ENCODE assay signal across 14 cellular contexts in the genomic region with DNA sequence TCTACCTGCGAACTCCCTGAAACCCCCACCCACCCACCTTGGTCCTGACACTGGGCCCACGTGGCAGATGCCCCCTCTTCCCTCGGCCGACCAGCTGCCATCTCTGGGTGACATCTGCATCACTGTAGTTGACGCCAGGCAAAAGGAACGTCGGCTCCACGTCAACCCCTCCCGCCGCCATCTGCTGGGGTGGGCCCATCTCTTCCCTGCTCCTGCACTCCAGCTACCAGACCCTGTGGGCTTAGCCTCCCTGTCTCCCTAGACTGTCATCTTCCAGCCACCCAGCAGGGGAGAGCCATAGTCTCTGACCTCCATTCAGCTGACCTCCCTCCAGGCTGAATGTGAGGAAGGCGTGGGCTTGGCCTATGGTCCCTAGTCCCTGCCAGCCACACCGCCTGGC. TPM values are rescaled to one million over a fixed set of nuclear protein-coding genes. Genes with fewer than 3 reads are reported as not detected.
A peak's percentile ranks its signal among the peaks of the same experiment; 100 is the strongest.
DNase-seq lines count a peak whose midpoint lies in the region; ATAC-seq and TF ChIP-seq lines count a peak whose summit lies in the region.
"Had no signal": no experiment of that assay in that cellular context is flagged by ENCODE, and none has a peak within 500 bp of the region (broad histone marks: within the 10 kb centered on the region; RNA-seq: fewer than 3 reads in every experiment).

No MANE protein-coding gene starts in this region.

- no peaks in the 10 kb centered on the region for H3K9me3 ChIP-seq in PC-9 (ENCODE audit: insufficient read depth, low read depth)

- no peak overlapping the region for H3K4me2 ChIP-seq in PC-9

- no peaks in the 10 kb centered on the region for H3K9me3 Mint-ChIP-seq in activated naive CD8-positive, alpha-beta T cell treated with anti-CD3 and anti-CD28 coated beads, Interleukin-2, amount 10 ng/mL, durations not matched to agents 7 days and 5 days
- H3K9me3 Mint-ChIP-seq in activated naive CD8-positive, alpha-beta T cell treated with anti-CD3 and anti-CD28 coated beads, Interleukin-2, amount 50 U/mL, for 24 hours, result no peaks in the 10 kb centered on the region
- H3K9me3 Mint-ChIP-seq: HFFc6 had no signal

- H3K4me3 Mint-ChIP-seq in activated naive CD8-positive, alpha-beta T cell treated with anti-CD3 and anti-CD28 coated beads, Interleukin-2, amount 10 ng/mL, durations not matched to agents 7 days and 5 days, result no peak overlapping the region
- H3K4me3 Mint-ChIP-seq in activated naive CD8-positive, alpha-beta T cell treated with anti-CD3 and anti-CD28 coated beads, Interleukin-2, amount 50 U/mL, for 24 hours, result no peak overlapping the region
- H3K4me3 Mint-ChIP-seq: HFFc6 had no signal

- H3K27ac ChIP-seq in layer of hippocampus (ENCODE audit: low read depth, low read length), result peak overlapping the region; percentile 4
- no peak overlapping the region for H3K27ac ChIP-seq in PC-9

- no peak overlapping the region for H2AFZ ChIP-seq in PC-9

- H3K9me2 ChIP-seq in PC-9 (ENCODE audit: insufficient read depth), result no peaks in the 10 kb centered on the region

- H3K36me3 Mint-ChIP-seq in activated naive CD8-positive, alpha-beta T cell treated with anti-CD3 and anti-CD28 coated beads, Interleukin-2, amount 10 ng/mL, durations not matched to agents 7 days and 5 days, result no peaks in the 10 kb centered on the region
- peaks cover 7% of the 10 kb centered on the region for H3K36me3 Mint-ChIP-seq in activated naive CD8-positive, alpha-beta T cell treated with anti-CD3 and anti-CD28 coated beads, Interleukin-2, amount 50 U/mL, for 24 hours (ENCODE audit: low read depth)

- POLR2A ChIA-PET in activated naive CD8-positive, alpha-beta T cell treated with anti-CD3 and anti-CD28 coated beads, Interleukin-2, amount 10 ng/mL, durations not matched to agents 7 days and 5 days (lab: Charles Lee), result no interaction called here
- POLR2A ChIA-PET in PC-9 (lab: Charles Lee; ENCODE audit: unreplicated experiment), result no interaction called here

- no peak for ATAC-seq in activated naive CD8-positive, alpha-beta T cell treated with anti-CD3 and anti-CD28 coated beads, Interleukin-2, amount 10 ng/mL, durations not matched to agents 7 days and 5 days (ENCODE audit: low read depth)
- ATAC-seq in activated naive CD8-positive, alpha-beta T cell treated with anti-CD3 and anti-CD28 coated beads, Interleukin-2, amount 50 U/mL, for 24 hours, result no peak
- ATAC-seq: K562 had no signal

- no peak overlapping the region for H3K4me3 ChIP-seq in PC-9
- H3K4me3 ChIP-seq: K562 had no signal

- H3K4me1 ChIP-seq in PC-9 (replicated peaks; ENCODE audit: insufficient read depth), result no peaks in the 10 kb centered on the region

- CTCF ChIA-PET in PC-9 (lab: Charles Lee), result no interaction called here

- H3F3A ChIP-seq in PC-9 (ENCODE audit: insufficient read depth, low read depth), result no peaks in the 10 kb centered on the region

- BruUV-seq in PC-9 (replicated peaks; lab: Mats Ljungman, UMichigan), result no TSS peak

- intact Hi-C loops in PC-9 (cut with micrococcal nuclease; ENCODE audit: unreplicated experiment), result no loop called here

- no peaks in the 10 kb centered on the region for H4K20me1 ChIP-seq in PC-9 (ENCODE audit: insufficient read depth)

- H3K27me3 Mint-ChIP-seq in activated naive CD8-positive, alpha-beta T cell treated with anti-CD3 and anti-CD28 coated beads, Interleukin-2, amount 10 ng/mL, durations not matched to agents 7 days and 5 days, result no peaks in the 10 kb centered on the region
- H3K27me3 Mint-ChIP-seq in activated naive CD8-positive, alpha-beta T cell treated with anti-CD3 and anti-CD28 coated beads, Interleukin-2, amount 50 U/mL, for 24 hours, result no peaks in the 10 kb centered on the region

- no peaks in the 10 kb centered on the region for H3K79me2 ChIP-seq in PC-9 (ENCODE audit: low read depth)

- no peaks in the 10 kb centered on the region for H3K27me3 ChIP-seq in layer of hippocampus (ENCODE audit: control insufficient read depth, insufficient read depth, low read length)
- H3K27me3 ChIP-seq in PC-9 (ENCODE audit: insufficient read depth, low read depth), result no peaks in the 10 kb centered on the region

- no peak for TF ChIP-seq CTCF in PC-9 (conservative IDR thresholded peaks at IDR 0.05)

- peak overlapping the region; percentile 38 for H3K27ac Mint-ChIP-seq in activated naive CD8-positive, alpha-beta T cell treated with anti-CD3 and anti-CD28 coated beads, Interleukin-2, amount 10 ng/mL, durations not matched to agents 7 days and 5 days
- H3K27ac Mint-ChIP-seq in activated naive CD8-positive, alpha-beta T cell treated with anti-CD3 and anti-CD28 coated beads, Interleukin-2, amount 50 U/mL, for 24 hours, result no peak overlapping the region
- H3K27ac Mint-ChIP-seq: HFFc6 had no signal

- H3K4me1 Mint-ChIP-seq in activated naive CD8-positive, alpha-beta T cell treated with anti-CD3 and anti-CD28 coated beads, Interleukin-2, amount 10 ng/mL, durations not matched to agents 7 days and 5 days, result no peaks in the 10 kb centered on the region
- no peaks in the 10 kb centered on the region for H3K4me1 Mint-ChIP-seq in activated naive CD8-positive, alpha-beta T cell treated with anti-CD3 and anti-CD28 coated beads, Interleukin-2, amount 50 U/mL, for 24 hours

- no peak for DNase-seq in activated naive CD8-positive, alpha-beta T cell treated with anti-CD3 and anti-CD28 coated beads, Interleukin-2, amount 10 ng/mL, durations not matched to agents 7 days and 5 days
- no peak for DNase-seq in activated naive CD8-positive, alpha-beta T cell treated with anti-CD3 and anti-CD28 coated beads, Interleukin-2, amount 50 U/mL, for 24 hours
- DNase-seq in NCI-H524 treated with DMSO at 0.1 percent for 48 hours (lab: John Stamatoyannopoulos, UW) (peak; percentile 77), NCI-H2196 treated with DMSO at 0.1 percent for 48 hours (lab: John Stamatoyannopoulos, UW; ENCODE audit: unreplicated experiment) (no peak), medulla oblongata (ENCODE audit: extremely low spot score) (no peak), PC-9 (no peak)
- DNase-seq: C1 segment of cervical spinal cord, HFFc6, NCI-H1417, NCI-H2029, NCI-H510A treated with DMSO at 0.1 percent for 48 hours, SHP77 had no signal

- H3K36me3 ChIP-seq in PC-9 (ENCODE audit: low read depth), result no peaks in the 10 kb centered on the region

RNA-seq across cellular contexts. Expression of a gene that starts 21.3 kb away (rescaled TPM):
- 10 to 100 TPM; 39.7 to 47.9 TPM for total RNA-seq in activated naive CD8-positive, alpha-beta T cell treated with anti-CD3 and anti-CD28 coated beads, Interleukin-2, amount 10 ng/mL, durations not matched to agents 7 days and 5 days
- 66.1 and 85.6 TPM in 2 replicates for total RNA-seq in PC-9 (2021)

RNA-seq across cellular contexts. Expression of a gene that starts 36.4 kb away (rescaled TPM):
- 10 to 100 TPM; 49.1 to 52.1 TPM for total RNA-seq in activated naive CD8-positive, alpha-beta T cell treated with anti-CD3 and anti-CD28 coated beads, Interleukin-2, amount 10 ng/mL, durations not matched to agents 7 days and 5 days
- 39.4 and 44.0 TPM in 2 replicates for total RNA-seq in PC-9 (2021)

RNA-seq across cellular contexts. Expression of a gene that starts 46.6 kb away (rescaled TPM):
- 10 to 100 TPM; 19.0 to 20.3 TPM for total RNA-seq in activated naive CD8-positive, alpha-beta T cell treated with anti-CD3 and anti-CD28 coated beads, Interleukin-2, amount 10 ng/mL, durations not matched to agents 7 days and 5 days
- 30.4 and 43.6 TPM in 2 replicates for total RNA-seq in PC-9 (2021)

RNA-seq across cellular contexts. Expression of a gene that starts 46.9 kb away (rescaled TPM):
- total RNA-seq in activated naive CD8-positive, alpha-beta T cell treated with anti-CD3 and anti-CD28 coated beads, Interleukin-2, amount 10 ng/mL, durations not matched to agents 7 days and 5 days, result 10 to 100 TPM; 76.7 to 78.9 TPM
- total RNA-seq in PC-9 (2021), result 87.4 and 99.7 TPM in 2 replicates

RNA-seq across cellular contexts. Expression of a gene that starts 56.5 kb away (rescaled TPM):
- total RNA-seq in activated naive CD8-positive, alpha-beta T cell treated with anti-CD3 and anti-CD28 coated beads, Interleukin-2, amount 10 ng/mL, durations not matched to agents 7 days and 5 days, result 10 to 100 TPM; 36.4 to 37.4 TPM
- total RNA-seq in PC-9 (2021), result 184 and 199 TPM in 2 replicates
